18 cellular contexts compared by ENCODE assay signal in genomic region chr2:19124135-19124534, GRCh38.
DNase-seq lines count a peak whose midpoint lies in the region; ATAC-seq and TF ChIP-seq lines count a peak whose summit lies in the region.
"Had no signal": no experiment of that assay in that cellular context is flagged by ENCODE, and none has a peak within 500 bp of the region (broad histone marks: within the 10 kb centered on the region; RNA-seq: fewer than 3 reads in every experiment).

No MANE protein-coding gene starts in this region.

- H2BK5ac ChIP-seq in mesenchymal stem cell (ENCODE audit: low read depth, low read length, poor library complexity, severe bottlenecking): no peak overlapping the region

- H3K9me3 ChIP-seq in mesenchymal stem cell (ENCODE audit: control insufficient read depth, low read length) (no peaks in the 10 kb centered on the region), esophagus squamous epithelium (no peaks in the 10 kb centered on the region)
- H3K9me3 ChIP-seq in naive thymus-derived CD4-positive, alpha-beta T cell (ENCODE audit: control insufficient read depth in 2 of 3, low read length in 3 of 3): no peaks in the 10 kb centered on the region
- H3K9me3 ChIP-seq: adrenal gland, pancreas had no signal

- no peak for TF ChIP-seq CTCF in AG10803 (conservative IDR thresholded peaks at IDR 0.05; ENCODE audit: low read length)
- no peak for TF ChIP-seq CTCF in cardiac fibroblast (IDR thresholded peaks at IDR 0.05; ENCODE audit: low read depth, low read length)
- TF ChIP-seq CTCF in esophagus squamous epithelium (IDR thresholded peaks at IDR 0.05): no peak

- H2BK12ac ChIP-seq in mesenchymal stem cell (ENCODE audit: low read length in 2 of 2): no peak overlapping the region

- peaks cover 0 to 7% (median 0%) of the 10 kb centered on the region in 5 donors for H3K36me3 Mint-ChIP-seq in naive thymus-derived CD4-positive, alpha-beta T cell
- H3K36me3 Mint-ChIP-seq: T-cell had no signal

- no peaks in the 10 kb centered on the region for H3K4me1 Mint-ChIP-seq in naive thymus-derived CD4-positive, alpha-beta T cell
- H3K4me1 Mint-ChIP-seq: T-cell had no signal

- no peaks in the 10 kb centered on the region for H3K27me3 Mint-ChIP-seq in naive thymus-derived CD4-positive, alpha-beta T cell

- H3K27ac ChIP-seq in mesenchymal stem cell (ENCODE audit: low read length, poor library complexity, severe bottlenecking): peak overlapping the region; percentile 27
- H3K27ac ChIP-seq in esophagus squamous epithelium: no peak overlapping the region
- H3K27ac ChIP-seq in naive thymus-derived CD4-positive, alpha-beta T cell (ENCODE audit: low read depth, low read length): no peak overlapping the region
- H3K27ac ChIP-seq: adrenal gland, pancreas, PC-9 had no signal

- peak; percentile 85 for DNase-seq in AG10803 (ENCODE audit: low read depth)
- peak; percentile 87 for DNase-seq in M059J (ENCODE audit: low read depth)
- DNase-seq in cardiac fibroblast (ENCODE audit: low read depth in 2 of 2): peak; percentile 42 to 95
- DNase-seq in mesenchymal stem cell: peak; percentile 41
- DNase-seq in esophagus squamous epithelium (lab: John Stamatoyannopoulos, UW): no peak
- no peak for DNase-seq in NK-92 treated with Interleukin-12 subunit alpha and Interleukin-12 subunit beta, amount 100 ng/mL, for 24 hours (lab: John Stamatoyannopoulos, UW)
- no peak for DNase-seq in activated CD8-positive, alpha-beta memory T cell treated with anti-CD3 and anti-CD28 coated beads, Interleukin-2, amount 50 U/mL, for 4 hours
- DNase-seq in naive thymus-derived CD4-positive, alpha-beta T cell: no peak
- DNase-seq: activated CD4-positive, alpha-beta T cell treated with anti-CD3 and anti-CD28 coated beads for 1 hour; adrenal gland; dermis blood vessel endothelial cell; DMS79 treated with DMSO at 0.1 percent for 48 hours; foreskin melanocyte; NCI-H1105; pancreas; stimulated activated CD4-positive, alpha-beta T cell treated with anti-CD3 and anti-CD28 coated beads, Interleukin-15, amount 100 ng/mL, for 24 hours; T-cell had no signal

- H2BK120ac ChIP-seq in mesenchymal stem cell (ENCODE audit: low read depth, low read length): no peak overlapping the region

- H3K9ac ChIP-seq in mesenchymal stem cell (ENCODE audit: low read length): no peak overlapping the region

- no peak overlapping the region for H3K4me2 ChIP-seq in mesenchymal stem cell (ENCODE audit: low read length, poor library complexity, severe bottlenecking)
- H3K4me2 ChIP-seq: PC-9 had no signal

- no peak overlapping the region for H3K14ac ChIP-seq in mesenchymal stem cell (ENCODE audit: low read length in 2 of 2)

- no peak overlapping the region for H2BK15ac ChIP-seq in mesenchymal stem cell (ENCODE audit: low read depth, poor library complexity, severe bottlenecking)

- POLR2A ChIA-PET in naive thymus-derived CD4-positive, alpha-beta T cell (lab: Charles Lee): no interaction called here

- peak overlapping the region; percentile 60 for H2AK5ac ChIP-seq in mesenchymal stem cell (ENCODE audit: low read length, severe bottlenecking)

- H3K36me3 ChIP-seq in mesenchymal stem cell (ENCODE audit: control insufficient read depth in 1 of 2, insufficient read depth in 2 of 2, low read depth in 1 of 2, low read length in 2 of 2) (no peaks in the 10 kb centered on the region), esophagus squamous epithelium (no peaks in the 10 kb centered on the region)
- no peaks in the 10 kb centered on the region for H3K36me3 ChIP-seq in naive thymus-derived CD4-positive, alpha-beta T cell (ENCODE audit: control insufficient read depth in 2 of 3, insufficient read depth in 3 of 3, low read length in 3 of 3)
- H3K36me3 ChIP-seq: adrenal gland, pancreas had no signal

- intact Hi-C loops in esophagus squamous epithelium (cut with DNase I): no loop called here
- intact Hi-C loops in naive thymus-derived CD4-positive, alpha-beta T cell (cut with micrococcal nuclease): no loop called here

- no peak overlapping the region for H3K4me3 Mint-ChIP-seq in naive thymus-derived CD4-positive, alpha-beta T cell
- H3K4me3 Mint-ChIP-seq: T-cell had no signal

- peaks cover 0 to 2% (median 0%) of the 10 kb centered on the region in 11 donors for H3K9me3 Mint-ChIP-seq in naive thymus-derived CD4-positive, alpha-beta T cell
- H3K9me3 Mint-ChIP-seq: T-cell had no signal

- H3K4me3 ChIP-seq in AG10803 (ENCODE audit: low read length) (no peak overlapping the region), cardiac fibroblast (replicated peaks in 1 of 2; ENCODE audit: low read depth in 2 of 2, low read length in 2 of 2) (no peak overlapping the region), mesenchymal stem cell (ENCODE audit: insufficient read depth in 1 of 2, low read depth in 1 of 2, low read length in 2 of 2) (no peak overlapping the region), esophagus squamous epithelium (no peak overlapping the region)
- H3K4me3 ChIP-seq in naive thymus-derived CD4-positive, alpha-beta T cell (ENCODE audit: low read length): no peak overlapping the region
- H3K4me3 ChIP-seq: adrenal gland, pancreas, PC-9 had no signal

- 62% methylated on average over 5 of the region's 5 CpGs for WGBS in mesenchymal stem cell
- WGBS in esophagus squamous epithelium, 2 donors: 61 to 68% methylated on average over 5 of the region's 5 CpGs

- H3K4me1 ChIP-seq in mesenchymal stem cell (ENCODE audit: control insufficient read depth, insufficient read depth, low read depth, low read length) (peaks cover 17% of the 10 kb centered on the region), esophagus squamous epithelium (no peaks in the 10 kb centered on the region)
- H3K4me1 ChIP-seq in naive thymus-derived CD4-positive, alpha-beta T cell (ENCODE audit: control insufficient read depth in 2 of 2, insufficient read depth in 2 of 2, low read length in 2 of 2): no peaks in the 10 kb centered on the region
- H3K4me1 ChIP-seq: adrenal gland, pancreas had no signal

- no peak for TF ChIP-seq POLR2A in esophagus squamous epithelium (IDR thresholded peaks at IDR 0.05)

- H3K4ac ChIP-seq in mesenchymal stem cell (ENCODE audit: low read depth in 1 of 2, low read length in 2 of 2): no peak overlapping the region

- no peaks in the 10 kb centered on the region for H3K79me1 ChIP-seq in mesenchymal stem cell (replicated peaks; ENCODE audit: low read length, poor library complexity, severe bottlenecking)

- H3K27ac Mint-ChIP-seq in naive thymus-derived CD4-positive, alpha-beta T cell: no peak overlapping the region
- H3K27ac Mint-ChIP-seq: T-cell had no signal

- H3K27me3 ChIP-seq in mesenchymal stem cell (ENCODE audit: control insufficient read depth in 1 of 2, insufficient read depth in 1 of 2, low read length in 2 of 2) (no peaks in the 10 kb centered on the region), esophagus squamous epithelium (no peaks in the 10 kb centered on the region)
- H3K27me3 ChIP-seq in naive thymus-derived CD4-positive, alpha-beta T cell (ENCODE audit: control insufficient read depth in 2 of 2, insufficient read depth in 2 of 2, low read length in 2 of 2): no peaks in the 10 kb centered on the region
- H3K27me3 ChIP-seq: adrenal gland, pancreas had no signal

- no peak overlapping the region for H2AFZ ChIP-seq in mesenchymal stem cell (ENCODE audit: low read depth, low read length)
- H2AFZ ChIP-seq: PC-9 had no signal

- ATAC-seq in naive thymus-derived CD4-positive, alpha-beta T cell: no peak
- ATAC-seq: pancreas, T-cell had no signal

- H4K91ac ChIP-seq in mesenchymal stem cell (ENCODE audit: low read length): no peak overlapping the region

- H3K23ac ChIP-seq in mesenchymal stem cell (ENCODE audit: low read length in 2 of 2): no peak overlapping the region

- CTCF ChIA-PET in naive thymus-derived CD4-positive, alpha-beta T cell (lab: Charles Lee): no interaction called here

- H4K8ac ChIP-seq in mesenchymal stem cell (ENCODE audit: low read length): no peak overlapping the region

- no peak overlapping the region for H3K18ac ChIP-seq in mesenchymal stem cell (ENCODE audit: low read depth in 1 of 2, low read length in 2 of 2)

Comparison
In these comparisons a context has a peak if more than half of its experiments do, and no peak if none do; other contexts are left out.
1. DNase-seq: peak in AG10803 (single experiment), M059J (single experiment), cardiac fibroblast (2 of 2) and mesenchymal stem cell (single experiment); none in esophagus squamous epithelium (single experiment), NK-92 treated with Interleukin-12 subunit alpha and Interleukin-12 subunit beta, amount 100 ng/mL, for 24 hours (single experiment), activated CD8-positive, alpha-beta memory T cell treated with anti-CD3 and anti-CD28 coated beads, Interleukin-2, amount 50 U/mL, for 4 hours (single experiment) and naive thymus-derived CD4-positive, alpha-beta T cell (0 of 9).